1 cellular context compared by ENCODE assay signal in genomic region chr12:57164454-57164853, GRCh38.
TF ChIP-seq lines count a peak whose summit lies in the region.

No MANE protein-coding gene starts in this region.

TF ChIP-seq in HCT116, 20 proteins besides CTCF, POLR2A, EP300 and RAD21 (continued from another document):
- no peak for TF ChIP-seq ZBTB33 (IDR thresholded peaks at IDR 0.05; ENCODE audit: extremely low read depth, insufficient replicate concordance, low read length)
- TF ChIP-seq SIN3A (IDR thresholded peaks at IDR 0.05; ENCODE audit: low read depth), result no peak
- no peak for TF ChIP-seq ZNF274 (IDR thresholded peaks at IDR 0.05; ENCODE audit: low read depth, low read length)
- no peak for TF ChIP-seq YY1 (IDR thresholded peaks at IDR 0.05; ENCODE audit: extremely low read depth, insufficient replicate concordance, low read depth, low read length)
- TF ChIP-seq EZH2phosphoT487 (IDR thresholded peaks at IDR 0.05; ENCODE audit: borderline replicate concordance), result no peak
- no peak for TF ChIP-seq CBX3 (IDR thresholded peaks at IDR 0.05; ENCODE audit: low read depth)
- no peak for TF ChIP-seq SP1 (IDR thresholded peaks at IDR 0.05; ENCODE audit: low read depth)
- no peak for TF ChIP-seq MAX (IDR thresholded peaks at IDR 0.05)
- no peak for TF ChIP-seq JUND (IDR thresholded peaks at IDR 0.05)
- TF ChIP-seq REST (IDR thresholded peaks at IDR 0.05; ENCODE audit: low read depth), result no peak
- no peak for TF ChIP-seq SRF (IDR thresholded peaks at IDR 0.05; ENCODE audit: low read depth)
TF ChIP-seq in HCT116: peak in this region for 0.
